Comparison of ENCODE assay signal across 9 cellular contexts in the genomic region with DNA sequence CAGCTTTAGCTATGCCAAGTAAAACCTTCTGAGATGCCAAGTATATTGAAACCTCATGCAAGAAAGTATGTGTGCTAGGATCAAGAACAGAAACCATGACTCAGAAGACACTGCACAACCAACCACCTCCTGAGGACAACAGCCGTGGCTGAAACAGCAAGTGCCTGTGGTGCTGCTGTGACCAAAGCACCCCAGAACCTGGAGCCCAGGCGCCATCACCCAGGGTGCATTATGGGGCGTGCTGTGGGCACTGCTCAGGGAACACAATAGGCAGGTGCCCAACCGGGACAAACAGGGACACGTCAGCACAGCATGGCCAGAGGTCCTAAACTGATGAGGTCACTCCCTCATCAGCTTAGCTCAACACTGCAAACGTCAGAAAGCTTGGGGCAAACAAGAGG.
DNase-seq lines count a peak whose midpoint lies in the region; ATAC-seq and TF ChIP-seq lines count a peak whose summit lies in the region.
"Had no signal": no experiment of that assay in that cellular context is flagged by ENCODE, and none has a peak within 500 bp of the region (broad histone marks: within the 10 kb centered on the region; RNA-seq: fewer than 3 reads in every experiment).

No MANE protein-coding gene starts in this region.

- H3K9me3 Mint-ChIP-seq in activated naive CD4-positive, alpha-beta T cell treated with anti-CD3 and anti-CD28 coated beads, Interleukin-2, amount 50 U/mL, for 72 hours = no peaks in the 10 kb centered on the region
- H3K9me3 Mint-ChIP-seq: neural crest cell had no signal

- peaks cover 21 to 34% of the 10 kb centered on the region in 2 donors for H3K36me3 Mint-ChIP-seq in activated naive CD4-positive, alpha-beta T cell treated with anti-CD3 and anti-CD28 coated beads, Interleukin-2, amount 50 U/mL, for 72 hours

- peak; percentile 73 for DNase-seq in activated effector memory CD4-positive, alpha-beta T cell treated with anti-CD3 and anti-CD28 coated beads, Interleukin-2, amount 50 U/mL, for 16 hours
- DNase-seq in activated effector memory CD4-positive, alpha-beta T cell treated with Interleukin-2 at 50 U/mL for 16 hours = no peak
- DNase-seq in activated naive CD4-positive, alpha-beta T cell treated with anti-CD3 and anti-CD28 coated beads, Interleukin-2, amount 50 U/mL, for 72 hours (ENCODE audit: low spot score in 2 of 2) = peak; percentile 69 to 81
- peak; percentile 50 to 70 (median 54) for DNase-seq in stimulated activated CD4-positive, alpha-beta T cell treated with anti-CD3 and anti-CD28 coated beads, TNF-alpha, amount 100 ng/mL, for 48 hours (ENCODE audit: low read depth in 3 of 3)
- no peak for DNase-seq in occipital lobe (lab: John Stamatoyannopoulos, UW)
- no peak for DNase-seq in suprapubic skin (ENCODE audit: low spot score in 2 of 2)
- no peak for DNase-seq in effector CD4-positive, alpha-beta T cell

- no peak for TF ChIP-seq POLR2A in suprapubic skin (IDR thresholded peaks at IDR 0.05)

- WGBS in suprapubic skin = 66% methylated on average over 6 of the region's 6 CpGs

- peaks cover 50% of the 10 kb centered on the region for H3K36me3 ChIP-seq in suprapubic skin

- ATAC-seq in HG03135 (IDR thresholded peaks at IDR 0.05; ENCODE audit: unreplicated experiment) = peak; percentile 99
- peak; percentile 100 for ATAC-seq in activated naive CD4-positive, alpha-beta T cell treated with anti-CD3 and anti-CD28 coated beads, Interleukin-2, amount 50 U/mL, for 72 hours

- no peak for TF ChIP-seq EP300 in suprapubic skin (IDR thresholded peaks at IDR 0.05)

- no peak overlapping the region for H3K4me3 ChIP-seq in suprapubic skin

- no peaks in the 10 kb centered on the region for H3K27me3 ChIP-seq in suprapubic skin

- no peak overlapping the region for H3K27ac ChIP-seq in suprapubic skin

- no peak for TF ChIP-seq CTCF in suprapubic skin (IDR thresholded peaks at IDR 0.05)

- peaks cover 12% of the 10 kb centered on the region for H3K4me1 ChIP-seq in suprapubic skin

- H3K9me3 ChIP-seq in suprapubic skin = no peaks in the 10 kb centered on the region

- peak overlapping the region in 1 of 2 donors; percentile 40 for H3K27ac Mint-ChIP-seq in activated naive CD4-positive, alpha-beta T cell treated with anti-CD3 and anti-CD28 coated beads, Interleukin-2, amount 50 U/mL, for 72 hours

Comparison
In these comparisons a context has a peak if more than half of its experiments do, and no peak if none do; other contexts are left out.
1. DNase-seq: peak in activated effector memory CD4-positive, alpha-beta T cell treated with anti-CD3 and anti-CD28 coated beads, Interleukin-2, amount 50 U/mL, for 16 hours (single experiment), activated naive CD4-positive, alpha-beta T cell treated with anti-CD3 and anti-CD28 coated beads, Interleukin-2, amount 50 U/mL, for 72 hours (2 of 2) and stimulated activated CD4-positive, alpha-beta T cell treated with anti-CD3 and anti-CD28 coated beads, TNF-alpha, amount 100 ng/mL, for 48 hours (3 of 3); none in activated effector memory CD4-positive, alpha-beta T cell treated with Interleukin-2 at 50 U/mL for 16 hours (single experiment), occipital lobe (single experiment), suprapubic skin (0 of 2) and effector CD4-positive, alpha-beta T cell (single experiment).